Comparison of ENCODE assay signal across 19 cellular contexts in genomic region chr1:31434101-31434871, GRCh38. TPM values are rescaled to one million over a fixed set of nuclear protein-coding genes. Genes with fewer than 3 reads are reported as not detected.
DNase-seq lines count a peak whose midpoint lies in the region; ATAC-seq, FAIRE-seq and TF ChIP-seq lines count a peak whose summit lies in the region.
"Had no signal": no experiment of that assay in that cellular context is flagged by ENCODE, and none has a peak within 500 bp of the region (broad histone marks: within the 10 kb centered on the region; RNA-seq: fewer than 3 reads in every experiment).

No MANE protein-coding gene starts in this region.

- TF ChIP-seq EP300 in H1 (IDR thresholded peaks at IDR 0.05; ENCODE audit: borderline replicate concordance in 1 of 2, low read depth in 2 of 2, low read length in 2 of 2), result no peak

- no peaks in the 10 kb centered on the region; the same call in 1 of the 2 replicates for H3K79me1 ChIP-seq in H1 (ENCODE audit: low read depth, low read length)

- no peak overlapping the region for H2BK120ac ChIP-seq in H1 (replicated peaks; ENCODE audit: low read depth, low read length)

- H3K79me2 ChIP-seq in H1 (ENCODE audit: control insufficient read depth in 1 of 2, insufficient read depth in 2 of 2, low read length in 2 of 2), result no peaks in the 10 kb centered on the region

- H2BK12ac ChIP-seq in H1 (ENCODE audit: low read depth, low read length), result no peak overlapping the region

- CTCF ChIA-PET in H1 (lab: Charles Lee; ENCODE audit: partially characterized antibody), result interaction anchor here (1.3 to 4.5 kb wide), 2 partner anchors 9 to 13 kb away, joined by 3 to 37 read pairs; no protein-coding TSS in a partner anchor

- no peak overlapping the region for H3K4me3 ChIP-seq in H1 (ENCODE audit: extremely low read depth in 1 of 4, insufficient read depth in 2 of 4, low read depth in 3 of 4, low read length in 4 of 4)
- H3K4me3 ChIP-seq: cardiac muscle cell had no signal

- no peaks in the 10 kb centered on the region for H3K9me3 ChIP-seq in H1 (ENCODE audit: insufficient read depth in 2 of 2, low read depth in 1 of 2, low read length in 1 of 2)
- H3K9me3 ChIP-seq: neutrophil had no signal

- H3K4me2 ChIP-seq in H1 (ENCODE audit: insufficient read depth in 1 of 2, low read depth in 2 of 2, low read length in 2 of 2), result no peak overlapping the region

- peaks cover 0 to 5% (median 3%) of the 10 kb centered on the region in 4 experiments; a peak in 4 of 7 replicates for H3K4me1 ChIP-seq in H1 (replicated peaks in 1 of 4; ENCODE audit: control insufficient read depth in 3 of 4, insufficient read depth in 4 of 4, low read length in 3 of 4)

- H2BK15ac ChIP-seq in H1 (ENCODE audit: low read length), result 0 out of 2 replicates have a peak overlapping the region, but pooled peaks have one; percentile 72

- peak; percentile 10 for DNase-seq in AG20443 (ENCODE audit: low spot score)
- peak; percentile 44 for DNase-seq in NCI-H1694 (lab: John Stamatoyannopoulos, UW)
- DNase-seq in H1 (ENCODE audit: low read depth in 1 of 2, low spot score in 2 of 2), result no peak
- DNase-seq in neural crest cell (ENCODE audit: low read depth, low spot score), result peak; percentile 41
- no peak for DNase-seq in NCI-H774 (lab: John Stamatoyannopoulos, UW)
- DNase-seq: activated naive CD8-positive, alpha-beta T cell treated with anti-CD3 and anti-CD28 coated beads for 36 hours; COR-L47; effector memory CD4-positive, alpha-beta T cell; GDM1; HCEC 1CT; stimulated activated CD4-positive, alpha-beta T cell treated with anti-CD3 and anti-CD28 coated beads, Interleukin-4, amount 100 ng/mL, for 24 hours; trophoblast cell had no signal

- H4K5ac ChIP-seq in H1 (ENCODE audit: insufficient read length, low read depth, low read length), result no peak overlapping the region

- H3K23me2 ChIP-seq in H1 (ENCODE audit: low read depth, low read length), result peaks cover 6% of the 10 kb centered on the region; the same call in 1 of the 2 replicates

- POLR2A ChIA-PET in H1 (lab: Charles Lee; ENCODE audit: partially characterized antibody), result interaction anchor here (1.3 kb wide), 1 partner anchor 8 kb away, joined by 5 read pairs; no protein-coding TSS in a partner anchor

- H2BK5ac ChIP-seq in H1 (ENCODE audit: low read depth, low read length), result no peak overlapping the region

- H3K56ac ChIP-seq in H1 (replicated peaks; ENCODE audit: insufficient read length, low read depth, low read length), result no peak overlapping the region

- no peaks in the 10 kb centered on the region for H3K27me3 ChIP-seq in H1 (replicated peaks in 1 of 4; ENCODE audit: control insufficient read depth in 3 of 4, extremely low read depth in 1 of 4, insufficient read depth in 3 of 4, low read length in 3 of 4)
- H3K27me3 ChIP-seq: cardiac muscle cell, neutrophil had no signal

- H3K4me1 Mint-ChIP-seq in neural crest cell, result peaks cover 20% of the 10 kb centered on the region
- H3K4me1 Mint-ChIP-seq: activated naive CD8-positive, alpha-beta T cell treated with anti-CD3 and anti-CD28 coated beads for 36 hours had no signal

- H4K91ac ChIP-seq in H1 (replicated peaks; ENCODE audit: insufficient read length, low read length), result no peak overlapping the region

- H3K36me3 Mint-ChIP-seq in neural crest cell (ENCODE audit: low read depth), result peaks cover 7% of the 10 kb centered on the region
- H3K36me3 Mint-ChIP-seq: activated naive CD8-positive, alpha-beta T cell treated with anti-CD3 and anti-CD28 coated beads for 36 hours had no signal

- no peak overlapping the region for H3K4ac ChIP-seq in H1 (replicated peaks; ENCODE audit: insufficient read length, low read depth, low read length)

- no peak overlapping the region for H3K9ac ChIP-seq in H1 (replicated peaks in 1 of 4; ENCODE audit: extremely low read depth in 1 of 4, low read depth in 3 of 4, low read length in 3 of 4)

- H2BK20ac ChIP-seq in H1 (ENCODE audit: low read length), result no peak overlapping the region

- no peak overlapping the region for H3K18ac ChIP-seq in H1 (ENCODE audit: extremely low read depth, low read length)

- 75% methylated on average over 21 of the region's 21 CpGs; no CpG with 5 or more reads in 1 of the 2 experiments for WGBS in H1 (ENCODE audit: extremely low coverage in 1 of 2, insufficient coverage in 1 of 2, insufficient read length in 1 of 2, insufficient replicate concordance in 2 of 2, low coverage in 1 of 2, low lambda C conversion rate in 2 of 2, missing lambda C conversion rate in 1 of 2), 2 experiments

- peak overlapping the region; percentile 10 for H3K4me3 Mint-ChIP-seq in neural crest cell
- H3K4me3 Mint-ChIP-seq: activated naive CD8-positive, alpha-beta T cell treated with anti-CD3 and anti-CD28 coated beads for 36 hours; T-helper 1 cell treated with Interleukin-12 subunit alpha and Interleukin-12 subunit beta and Interleukin-4 antibody, amounts not matched to agents 30 μg/mL and 1 μg/mL, for 36 hours had no signal

- H2AK5ac ChIP-seq in H1 (ENCODE audit: low read depth, low read length), result no peak overlapping the region

- no peak for TF ChIP-seq RAD21 in H1 (IDR thresholded peaks at IDR 0.05 in 1 of 2, conservative IDR thresholded peaks at IDR 0.05 in 1 of 2; ENCODE audit: low read depth in 2 of 2, low read length in 2 of 2)

- no peak for TF ChIP-seq POLR2A in H1 (IDR thresholded peaks at IDR 0.05; ENCODE audit: control extremely low read depth in 1 of 2, low read depth in 2 of 2, low read length in 2 of 2)

- H3K23ac ChIP-seq in H1 (ENCODE audit: insufficient read length), result no peak overlapping the region

- no peak overlapping the region for H3K14ac ChIP-seq in H1 (ENCODE audit: insufficient read length)

- no peak overlapping the region for H2AFZ ChIP-seq in H1 (ENCODE audit: low read length)

- peaks cover 0 to 4% of the 10 kb centered on the region in 2 experiments for H4K20me1 ChIP-seq in H1 (replicated peaks in 1 of 2; ENCODE audit: control insufficient read depth in 1 of 2, insufficient read depth in 2 of 2, low read length in 2 of 2)

- no peaks in the 10 kb centered on the region for H3K27me3 Mint-ChIP-seq in neural crest cell (ENCODE audit: low read depth)
- H3K27me3 Mint-ChIP-seq: activated naive CD8-positive, alpha-beta T cell treated with anti-CD3 and anti-CD28 coated beads for 36 hours had no signal

- H3K27ac ChIP-seq in H1 (ENCODE audit: low read depth, low read length), result no peak overlapping the region
- H3K27ac ChIP-seq: cardiac muscle cell, neutrophil had no signal

- H4K8ac ChIP-seq in H1 (ENCODE audit: extremely low read depth, insufficient read depth, low read length), result no peak overlapping the region

- no peak for ATAC-seq in GM21737 (IDR thresholded peaks at IDR 0.05; ENCODE audit: unreplicated experiment)
- no peak for ATAC-seq in HG03097 (IDR thresholded peaks at IDR 0.05; ENCODE audit: low FRiP score, unreplicated experiment)
- no peak for ATAC-seq in HG03442 (IDR thresholded peaks at IDR 0.05; ENCODE audit: unreplicated experiment)

- no peak for TF ChIP-seq CTCF in H1 (IDR thresholded peaks at IDR 0.05; ENCODE audit: control extremely low read depth in 1 of 3, insufficient read depth in 1 of 3, low read depth in 1 of 3, low read length in 3 of 3)
- TF ChIP-seq CTCF in neural crest cell (conservative IDR thresholded peaks at IDR 0.05), result no peak

- H3K9me3 Mint-ChIP-seq in neural crest cell, result no peaks in the 10 kb centered on the region
- H3K9me3 Mint-ChIP-seq: activated naive CD8-positive, alpha-beta T cell treated with anti-CD3 and anti-CD28 coated beads for 36 hours; T-helper 1 cell treated with Interleukin-12 subunit alpha and Interleukin-12 subunit beta and Interleukin-4 antibody, amounts not matched to agents 30 μg/mL and 1 μg/mL, for 36 hours had no signal

- no peak overlapping the region for H3K27ac Mint-ChIP-seq in neural crest cell (ENCODE audit: unreplicated experiment)
- H3K27ac Mint-ChIP-seq: activated naive CD8-positive, alpha-beta T cell treated with anti-CD3 and anti-CD28 coated beads for 36 hours; T-helper 1 cell treated with Interleukin-12 subunit alpha and Interleukin-12 subunit beta and Interleukin-4 antibody, amounts not matched to agents 30 μg/mL and 1 μg/mL, for 36 hours had no signal

- FAIRE-seq in H1 (lab: Jason Lieb, UNC), result no peak
- FAIRE-seq: GM12892 had no signal

- peaks cover 0 to 11% (median under 1%) of the 10 kb centered on the region in 4 experiments; a peak in 3 of 8 replicates for H3K36me3 ChIP-seq in H1 (ENCODE audit: control insufficient read depth in 2 of 4, insufficient read depth in 4 of 4, low read length in 3 of 4)
- H3K36me3 ChIP-seq: cardiac muscle cell, neutrophil had no signal

TF ChIP-seq in H1, 55 proteins besides CTCF, POLR2A, EP300 and RAD21:
- TF ChIP-seq PHF8 (conservative IDR thresholded peaks at IDR 0.05; ENCODE audit: low read depth, low read length) (no peak), JUN (IDR thresholded peaks at IDR 0.05; ENCODE audit: low read depth, low read length) (no peak), SAP30 (IDR thresholded peaks at IDR 0.05; ENCODE audit: insufficient read depth, insufficient replicate concordance, low read length) (no peak), ATF3 (IDR thresholded peaks at IDR 0.05; ENCODE audit: insufficient read depth, low read depth, low read length) (no peak), GABPA (IDR thresholded peaks at IDR 0.05; ENCODE audit: borderline replicate concordance, insufficient read depth, low read length) (no peak)

RNA-seq across cellular contexts. Expression of gene SERINC2, which starts 21.3 kb away (rescaled TPM):
- 30.8 and 31.4 TPM in 2 replicates for total RNA-seq in H1 (2021; fragmentation: NEBNext Ultra II Directional; extraction: Animal tissue kit (Norgen Biotek cat#: 25700))
- polyA plus RNA-seq in H1 (2011; rRNA removed), result 60.0 and 97.0 TPM in 2 replicates
- 36.3 TPM for polyA plus RNA-seq in H1 (2011; cell fraction: cytosol; rRNA removed)
- 49.8 TPM for polyA plus RNA-seq in H1 (2011; cell fraction: nucleus; rRNA removed)
- polyA plus RNA-seq in H1 (2012, experiment 1 of 2), result 18.5 to 44.5 TPM (median 39.0 TPM) in 4 replicates
- polyA plus RNA-seq in H1 (2012, experiment 2 of 2), result 28.2 TPM
- polyA plus RNA-seq in H1 (2013, experiment 1 of 2), result 40.3 TPM
- 43.1 TPM for polyA plus RNA-seq in H1 (2013, experiment 2 of 2)
- polyA minus RNA-seq in H1 (2011; rRNA and poly(A)+ RNA removed), result 16.9 and 18.9 TPM in 2 replicates
- 25.8 TPM for polyA minus RNA-seq in H1 (2011; cell fraction: cytosol; rRNA and poly(A)+ RNA removed)
- 14.2 TPM for polyA minus RNA-seq in H1 (2011; cell fraction: nucleus; rRNA and poly(A)+ RNA removed)
- 20.4 and 21.4 TPM in 2 replicates for total RNA-seq in neural crest cell

Comparison
In these comparisons a context has a peak if more than half of its experiments do, and no peak if none do; other contexts are left out.
1. DNase-seq: peak in AG20443 (single experiment), NCI-H1694 (single experiment) and neural crest cell (single experiment); none in H1 (0 of 2) and NCI-H774 (single experiment).